In genomic region chr7:43764807-43765491, GRCh38 we compare ENCODE assay signal across 11 cellular contexts. TPM values are rescaled to one million over a fixed set of nuclear protein-coding genes. Genes with fewer than 3 reads are reported as not detected.
A peak's percentile ranks its signal among the peaks of the same experiment; 100 is the strongest.
DNase-seq lines count a peak whose midpoint lies in the region; ATAC-seq and TF ChIP-seq lines count a peak whose summit lies in the region.
"Had no signal": no experiment of that assay in that cellular context is flagged by ENCODE, and none has a peak within 500 bp of the region (broad histone marks: within the 10 kb centered on the region; RNA-seq: fewer than 3 reads in every experiment).

No MANE protein-coding gene starts in this region.

- peak; percentile 78 for ATAC-seq in PC-3

- no peak for TF ChIP-seq POLR2A in testis (IDR thresholded peaks at IDR 0.05)

- POLR2A ChIA-PET in PC-3 (lab: Charles Lee; ENCODE audit: unreplicated experiment): interaction anchor here (0.5 to 0.9 kb wide), 4 partner anchors 42 to 766 kb away, joined by 3 to 16 read pairs (median 6); partner anchors contain the start of gene STK17A

- CTCF ChIA-PET in PC-3 (lab: Charles Lee): interaction anchor here (0.6 to 0.7 kb wide), 4 partner anchors 22 to 325 kb away, joined by 3 to 5 read pairs (median 3); no protein-coding TSS in a partner anchor

- no peaks in the 10 kb centered on the region for H3K36me3 ChIP-seq in PC-3 (ENCODE audit: low read depth, low read length)
- H3K36me3 ChIP-seq in testis (ENCODE audit: low read depth, missing control alignments): no peaks in the 10 kb centered on the region

- H3F3A ChIP-seq in PC-3 (ENCODE audit: low read length, unreplicated experiment): no peaks in the 10 kb centered on the region

- BruUV-seq in PC-3 (replicated peaks; lab: Mats Ljungman, UMichigan): no TSS peak

- H3K79me2 ChIP-seq in PC-3 (ENCODE audit: low read length): peaks cover 16% of the 10 kb centered on the region

- TF ChIP-seq CTCF in PC-3 (conservative IDR thresholded peaks at IDR 0.05; ENCODE audit: low read depth, low read length) (no peak), testis (IDR thresholded peaks at IDR 0.05) (no peak)

- peak overlapping the region; percentile 45 for H3K4me3 ChIP-seq in PC-3 (ENCODE audit: low read length)
- no peak overlapping the region for H3K4me3 ChIP-seq in testis

- H3K4me1 ChIP-seq in PC-3 (ENCODE audit: insufficient read depth, low read length): peaks cover 47% of the 10 kb centered on the region
- H3K4me1 ChIP-seq in testis: peaks cover 3% of the 10 kb centered on the region

- 0 out of 2 replicates have a peak overlapping the region, but pooled peaks have one; percentile 5 for H3K9ac ChIP-seq in PC-3 (ENCODE audit: low read length)

- 84 to 86% methylated on average over 10 of the region's 10 CpGs for WGBS in testis, 2 donors

- peak; percentile 37 for DNase-seq in EH (ENCODE audit: low read depth)
- peak; percentile 89 for DNase-seq in PC-3
- DNase-seq in fibroblast of peridontal ligament (ENCODE audit: extremely low read depth): peak; percentile 21
- DNase-seq in renal cortical epithelial cell (ENCODE audit: low read depth): peak; percentile 97
- DNase-seq in activated CD4-positive, CD25-positive, alpha-beta regulatory T cell (lab: John Stamatoyannopoulos, UW): no peak
- DNase-seq in testis: no peak
- DNase-seq in T-helper 1 cell: no peak
- no peak for DNase-seq in NCI-H69 (lab: John Stamatoyannopoulos, UW)
- DNase-seq: NCI-H446; right cardiac atrium; stimulated activated naive CD8-positive, alpha-beta T cell treated with anti-CD3 and anti-CD28 coated beads, Interleukin-15, amount 100 ng/mL, for 72 hours had no signal

- peak overlapping the region; percentile 87 for H3K4me2 ChIP-seq in PC-3 (ENCODE audit: low read length)

- H3K9me2 ChIP-seq in PC-3 (replicated peaks; ENCODE audit: low read length): no peaks in the 10 kb centered on the region

- H3K27me3 ChIP-seq in PC-3 (ENCODE audit: low read length) (no peaks in the 10 kb centered on the region), testis (no peaks in the 10 kb centered on the region)

- H2AFZ ChIP-seq in PC-3 (ENCODE audit: low read length): no peak overlapping the region

- no peaks in the 10 kb centered on the region for H4K20me1 ChIP-seq in PC-3 (ENCODE audit: low read length)

- no peaks in the 10 kb centered on the region for H3K9me3 ChIP-seq in PC-3 (ENCODE audit: low read length)
- H3K9me3 ChIP-seq in testis: no peaks in the 10 kb centered on the region

- H3K27ac ChIP-seq in PC-3 (ENCODE audit: low read length): peak overlapping the region; percentile 55
- H3K27ac ChIP-seq in testis: no peak overlapping the region

- intact Hi-C loops in PC-3 (cut with micrococcal nuclease): loop anchor here (2.0 kb wide), 1 partner anchor 36 kb away; the partner anchor contains the start of gene COA1
- intact Hi-C loops in testis (cut with DNase I; ENCODE audit: low total_unique reads): no loop called here

RNA-seq across cellular contexts. Expression of gene BLVRA, which starts 6.5 kb away (rescaled TPM):
- total RNA-seq in PC-3 (2014; rRNA removed) (27.6 and 33.9 TPM in 2 replicates), renal cortical epithelial cell (44.8 and 47.3 TPM in 2 replicates), testis (10 to 100 TPM; 16.8 to 20.2 TPM)
- polyA plus RNA-seq in testis (ENCODE audit: insufficient read depth, low read depth, low replicate concordance): 33.7 TPM

RNA-seq across cellular contexts. Expression of gene COA1, which starts 35.6 kb away (rescaled TPM):
- total RNA-seq in PC-3 (2014; rRNA removed) (65.8 and 82.0 TPM in 2 replicates), renal cortical epithelial cell (43.7 and 56.1 TPM in 2 replicates), testis (10 to 100 TPM; 75.7 to 80.5 TPM)
- polyA plus RNA-seq in testis (ENCODE audit: insufficient read depth, low read depth, low replicate concordance): 36.4 TPM

Comparison
In these comparisons a context has a peak if more than half of its experiments do, and no peak if none do; other contexts are left out.
1. DNase-seq: peak in EH (single experiment), PC-3 (single experiment), fibroblast of peridontal ligament (single experiment) and renal cortical epithelial cell (single experiment); none in activated CD4-positive, CD25-positive, alpha-beta regulatory T cell (0 of 4), testis (single experiment), T-helper 1 cell (0 of 5) and NCI-H69 (single experiment).